19 cellular contexts compared by ENCODE assay signal in the genomic region with DNA sequence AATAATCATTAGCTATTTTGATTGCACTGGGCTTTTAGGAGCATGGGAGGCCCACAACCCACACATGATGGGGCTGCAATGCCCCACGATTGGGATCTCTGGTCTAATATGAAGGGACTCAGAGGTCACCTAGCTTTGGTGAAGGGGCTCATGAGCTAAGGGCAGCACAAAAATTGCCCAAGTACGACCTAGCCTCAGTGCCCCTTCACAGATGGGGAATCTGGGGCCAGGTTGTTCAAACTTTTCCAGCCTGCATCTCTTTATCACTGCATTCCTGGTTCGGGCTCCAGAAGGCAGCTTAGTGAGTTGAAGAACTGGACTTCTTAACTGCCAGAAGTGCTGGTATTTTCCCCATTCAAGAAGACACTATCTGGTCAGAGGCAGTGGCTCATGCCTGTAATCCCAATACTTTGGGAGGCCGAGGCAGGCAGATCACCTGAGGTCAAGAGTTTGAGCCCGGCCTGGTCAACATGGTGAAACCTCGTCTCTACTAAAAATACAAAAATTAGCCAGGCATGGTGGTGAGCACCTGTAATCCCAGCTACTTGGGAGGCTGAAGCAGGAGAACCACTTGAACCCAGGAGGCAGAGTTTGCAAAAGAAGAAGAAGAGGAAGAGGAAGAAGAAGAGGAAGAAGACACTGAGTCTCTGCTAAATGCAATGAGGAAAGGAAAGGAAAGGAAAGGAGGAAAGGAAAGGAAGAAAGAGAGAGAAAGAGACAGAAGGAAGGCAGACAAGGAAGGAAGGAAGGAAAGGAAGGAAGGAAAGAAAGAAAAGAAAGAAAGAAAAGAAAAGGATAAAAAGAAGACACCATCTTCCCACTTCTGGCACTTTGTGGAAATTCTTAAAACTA.
DNase-seq lines count a peak whose midpoint lies in the region; ATAC-seq, FAIRE-seq and TF ChIP-seq lines count a peak whose summit lies in the region.
"Had no signal": no experiment of that assay in that cellular context is flagged by ENCODE, and none has a peak within 500 bp of the region (broad histone marks: within the 10 kb centered on the region; RNA-seq: fewer than 3 reads in every experiment).

No MANE protein-coding gene starts in this region.

- TF ChIP-seq CTCF in gastrocnemius medialis (IDR thresholded peaks at IDR 0.05 in 4 of 5, conservative IDR thresholded peaks at IDR 0.05 in 1 of 5) = no peak

- peaks cover 4% of the 10 kb centered on the region for H3K36me3 Mint-ChIP-seq in activated CD8-positive, alpha-beta memory T cell treated with anti-CD3 and anti-CD28 coated beads, Interleukin-2, amount 10 ng/mL, durations not matched to agents 7 days and 5 days
- H3K36me3 Mint-ChIP-seq in T-helper 17 cell (ENCODE audit: low read depth) = no peaks in the 10 kb centered on the region
- peaks cover 0 to 3% (median 0%) of the 10 kb centered on the region in 3 donors for H3K36me3 Mint-ChIP-seq in immature natural killer cell
- H3K36me3 Mint-ChIP-seq: CD4-positive, alpha-beta memory T cell had no signal

- H3K4me3 Mint-ChIP-seq in activated CD8-positive, alpha-beta memory T cell treated with anti-CD3 and anti-CD28 coated beads, Interleukin-2, amount 10 ng/mL, durations not matched to agents 7 days and 5 days = no peak overlapping the region
- H3K4me3 Mint-ChIP-seq in T-helper 17 cell = no peak overlapping the region
- H3K4me3 Mint-ChIP-seq in immature natural killer cell = no peak overlapping the region
- H3K4me3 Mint-ChIP-seq: B cell; CD4-positive, alpha-beta memory T cell had no signal

- in situ Hi-C loops in gastrocnemius medialis (cut with MboI; ENCODE audit: low sequenced_read_pairs in 4 of 4) = loop anchor here (10.0 to 25.0 kb wide), 4 partner anchors 131 to 381 kb away; partner anchors contain the start of gene TARBP1 (in 2 of the 4)

- no peak overlapping the region for H3K4me3 ChIP-seq in gastrocnemius medialis

- H3K27ac ChIP-seq in gastrocnemius medialis = peak overlapping the region; percentile 69 to 85 (median 77)

- H3K4me1 Mint-ChIP-seq in activated CD8-positive, alpha-beta memory T cell treated with anti-CD3 and anti-CD28 coated beads, Interleukin-2, amount 10 ng/mL, durations not matched to agents 7 days and 5 days = peaks cover 23% of the 10 kb centered on the region
- H3K4me1 Mint-ChIP-seq in T-helper 17 cell (peaks cover 19% of the 10 kb centered on the region), immature natural killer cell (peaks cover 22 to 23% of the 10 kb centered on the region in 2 donors)
- H3K4me1 Mint-ChIP-seq: B cell had no signal

- CTCF ChIA-PET in activated CD8-positive, alpha-beta memory T cell treated with anti-CD3 and anti-CD28 coated beads, Interleukin-2, amount 10 ng/mL, durations not matched to agents 7 days and 5 days (lab: Charles Lee) = interaction anchor here (0.9 to 1.0 kb wide), 2 partner anchors 24 to 80 kb away, joined by 3 read pairs; no protein-coding TSS in a partner anchor

- intact Hi-C loops in gastrocnemius medialis (cut with DNase I; ENCODE audit: low total_unique reads) = no loop called here

- no peaks in the 10 kb centered on the region for H3K27me3 ChIP-seq in gastrocnemius medialis

- no peaks in the 10 kb centered on the region for H3K36me3 ChIP-seq in gastrocnemius medialis

- peak overlapping the region; percentile 65 for H3K27ac Mint-ChIP-seq in activated CD8-positive, alpha-beta memory T cell treated with anti-CD3 and anti-CD28 coated beads, Interleukin-2, amount 10 ng/mL, durations not matched to agents 7 days and 5 days
- H3K27ac Mint-ChIP-seq in T-helper 17 cell (peak overlapping the region; percentile 60), immature natural killer cell (peak overlapping the region in 4 of 6 donors; percentile 46 to 73 (median 72))
- H3K27ac Mint-ChIP-seq: B cell had no signal

- H3K9me3 ChIP-seq in T-helper 17 cell (ENCODE audit: control insufficient read depth, low read length, poor library complexity, severe bottlenecking) (no peaks in the 10 kb centered on the region), gastrocnemius medialis (no peaks in the 10 kb centered on the region)

- H3K27me3 Mint-ChIP-seq in activated CD8-positive, alpha-beta memory T cell treated with anti-CD3 and anti-CD28 coated beads, Interleukin-2, amount 10 ng/mL, durations not matched to agents 7 days and 5 days = no peaks in the 10 kb centered on the region
- H3K27me3 Mint-ChIP-seq in T-helper 17 cell (no peaks in the 10 kb centered on the region), immature natural killer cell (ENCODE audit: low read depth in 3 of 3) (peaks cover 16 to 24% (median 17%) of the 10 kb centered on the region in 3 donors)
- H3K27me3 Mint-ChIP-seq: B cell; CD4-positive, alpha-beta memory T cell had no signal

- peaks cover 34 to 52% of the 10 kb centered on the region in 2 donors for H3K4me1 ChIP-seq in gastrocnemius medialis

- DNase-seq in activated CD8-positive, alpha-beta memory T cell treated with anti-CD3 and anti-CD28 coated beads, Interleukin-2, amount 10 ng/mL, durations not matched to agents 7 days and 5 days = no peak
- DNase-seq in activated CD8-positive, alpha-beta memory T cell treated with anti-CD3 and anti-CD28 coated beads for 24 hours = no peak
- DNase-seq in T-helper 17 cell (no peak), immature natural killer cell (no peak), gastrocnemius medialis (no peak), hippocampal formation (lab: John Stamatoyannopoulos, UW) (no peak), frontal cortex (ENCODE audit: low spot score in 2 of 2) (no peak)
- DNase-seq in activated CD4-positive, alpha-beta T cell treated with anti-CD3 and anti-CD28 coated beads for 4 hours = no peak
- DNase-seq: 8988T; Calu3; CD4-positive, alpha-beta memory T cell; NCI-H1105; NCI-H2081 treated with DMSO at 0.1 percent for 48 hours; NCI-H748 treated with DMSO at 0.1 percent for 48 hours; NK-92 treated with Interleukin-12 subunit alpha and Interleukin-12 subunit beta, amount 100 ng/mL, for 24 hours; SHP77 treated with DMSO at 0.1 percent for 48 hours had no signal

- H3K9me3 Mint-ChIP-seq in activated CD8-positive, alpha-beta memory T cell treated with anti-CD3 and anti-CD28 coated beads, Interleukin-2, amount 10 ng/mL, durations not matched to agents 7 days and 5 days (ENCODE audit: low read depth) = no peaks in the 10 kb centered on the region
- no peaks in the 10 kb centered on the region for H3K9me3 Mint-ChIP-seq in immature natural killer cell

- TF ChIP-seq POLR2A in gastrocnemius medialis (IDR thresholded peaks at IDR 0.05) = no peak

- FAIRE-seq in frontal cortex (lab: Jason Lieb, UNC) = no peak
- FAIRE-seq: GM12892, H1 had no signal

- ATAC-seq in activated CD8-positive, alpha-beta memory T cell treated with anti-CD3 and anti-CD28 coated beads, Interleukin-2, amount 10 ng/mL, durations not matched to agents 7 days and 5 days = no peak
- ATAC-seq in T-helper 17 cell (no peak), gastrocnemius medialis (no peak)
